8 cellular contexts compared by ENCODE assay signal in genomic region chr1:41361028-41361494, GRCh38. TPM values are rescaled to one million over a fixed set of nuclear protein-coding genes. Genes with fewer than 3 reads are reported as not detected.
DNase-seq lines count a peak whose midpoint lies in the region; ATAC-seq and TF ChIP-seq lines count a peak whose summit lies in the region.

FOXO6 (plus strand) TSS chr1:41361434.

- ATAC-seq in HG02571 (IDR thresholded peaks at IDR 0.05; ENCODE audit: unreplicated experiment) = peak; percentile 77
- ATAC-seq in activated naive CD4-positive, alpha-beta T cell treated with anti-CD3 and anti-CD28 coated beads, Interleukin-2, amount 50 U/mL, for 72 hours = peak; percentile 93 to 94

- no peak within 1 kb of the TSS for H3K27ac Mint-ChIP-seq in activated naive CD4-positive, alpha-beta T cell treated with anti-CD3 and anti-CD28 coated beads, Interleukin-2, amount 50 U/mL, for 72 hours

- peaks cover 33 to 66% of the 10 kb centered on the region in 2 experiments; a peak in 3 of 4 replicates for H3K4me1 ChIP-seq in SK-N-SH (ENCODE audit: control insufficient read depth in 1 of 2, insufficient read depth in 2 of 2, low read depth in 1 of 2, low read length in 1 of 2)

- peak within 1 kb of the TSS; percentile 64 to 66 for H3K4me3 ChIP-seq in SK-N-SH (ENCODE audit: low read depth in 2 of 2, low read length in 1 of 2)

- DNase-seq in GDM1 (lab: John Stamatoyannopoulos, UW) = peak; percentile 93
- peak; percentile 96 for DNase-seq in NAMALWA (ENCODE audit: low spot score)
- DNase-seq in SK-N-SH = peak; percentile 99
- peak; percentile 90 for DNase-seq in activated naive CD4-positive, alpha-beta T cell treated with anti-CD3 and anti-CD28 coated beads, Interleukin-2, amount 50 U/mL, for 72 hours (ENCODE audit: low spot score in 2 of 2)
- peak; percentile 96 for DNase-seq in glomerular visceral epithelial cell (ENCODE audit: extremely low spot score)
- DNase-seq in occipital lobe (lab: John Stamatoyannopoulos, UW) = peak; percentile 95

- 0% methylated on average over 1 of the region's 56 CpGs for WGBS in SK-N-SH (ENCODE audit: low lambda C conversion rate)

- no peaks in the 10 kb centered on the region for H3K9me2 ChIP-seq in SK-N-SH

- H3K36me3 ChIP-seq in SK-N-SH (replicated peaks in 1 of 2; ENCODE audit: control insufficient read depth in 1 of 2, insufficient read depth in 2 of 2, low read length in 1 of 2) = no peaks in the 10 kb centered on the region

- TF ChIP-seq EP300 in SK-N-SH (IDR thresholded peaks at IDR 0.05; ENCODE audit: borderline replicate concordance in 1 of 2, low read depth in 1 of 2, low read length in 1 of 2) = no peak

- peak within 1 kb of the TSS; percentile 93 for H3K4me2 ChIP-seq in SK-N-SH

- H3K27ac ChIP-seq in SK-N-SH (ENCODE audit: low read depth in 2 of 2, low read length in 1 of 2) (peak within 1 kb of the TSS in 1 of 2 experiments; percentile 53; a peak in 1 of 4 replicates), temporal lobe (ENCODE audit: low read depth, low read length) (no peak within 1 kb of the TSS)

- peak within 1 kb of the TSS; percentile 76 for H2AFZ ChIP-seq in SK-N-SH (ENCODE audit: low read depth)

- peak; percentile 42 for TF ChIP-seq RAD21 in SK-N-SH (IDR thresholded peaks at IDR 0.05; ENCODE audit: low read length)

- H3K9me3 Mint-ChIP-seq in activated naive CD4-positive, alpha-beta T cell treated with anti-CD3 and anti-CD28 coated beads, Interleukin-2, amount 50 U/mL, for 72 hours = no peaks in the 10 kb centered on the region

- H3K36me3 Mint-ChIP-seq in activated naive CD4-positive, alpha-beta T cell treated with anti-CD3 and anti-CD28 coated beads, Interleukin-2, amount 50 U/mL, for 72 hours = no peaks in the 10 kb centered on the region

- no peaks in the 10 kb centered on the region for H3K27me3 ChIP-seq in SK-N-SH (ENCODE audit: insufficient read depth)

- no peaks in the 10 kb centered on the region for H4K20me1 ChIP-seq in SK-N-SH (ENCODE audit: insufficient read depth)

- CTCF ChIA-PET in SK-N-SH (lab: Yijun Ruan, JAX) = interaction anchor here (0.7 to 9.1 kb wide), 15 partner anchors 10 to 152 kb away, joined by 3 to 56 read pairs (median 3); partner anchors contain the start of gene EDN2

- H3K79me2 ChIP-seq in SK-N-SH (ENCODE audit: insufficient read depth) = no peaks in the 10 kb centered on the region

- no peaks in the 10 kb centered on the region for H3K9me3 ChIP-seq in SK-N-SH

- H3K9ac ChIP-seq in SK-N-SH = peak within 1 kb of the TSS; percentile 25; the same call in 1 of the 2 replicates

- TF ChIP-seq CTCF in SK-N-SH (IDR thresholded peaks at IDR 0.05) = peak; percentile 38

- peaks cover 10% of the 10 kb centered on the region for H3F3A ChIP-seq in SK-N-SH (replicated peaks; ENCODE audit: insufficient read depth)

- POLR2A ChIA-PET in SK-N-SH (lab: Yijun Ruan, JAX) = no interaction called here

TF ChIP-seq in SK-N-SH, 30 proteins besides CTCF, POLR2A, EP300 and RAD21:
- TF ChIP-seq RCOR1 (IDR thresholded peaks at IDR 0.05; ENCODE audit: low read length) (peak; percentile 31; the same call in 1 of the 2 replicates), SMC3 (IDR thresholded peaks at IDR 0.05; ENCODE audit: low read depth, low read length) (peak; percentile 32; the same call in 1 of the 2 replicates), MXI1 (IDR thresholded peaks at IDR 0.05; ENCODE audit: low read depth, low read length) (peak; percentile 76; the same call in 1 of the 2 replicates), FOSL2 (IDR thresholded peaks at IDR 0.05; ENCODE audit: borderline replicate concordance, low read depth) (no peak), IRF3 (IDR thresholded peaks at IDR 0.05; ENCODE audit: low read depth, low read length) (no peak), NRF1 (IDR thresholded peaks at IDR 0.05; ENCODE audit: low read depth, low read length) (peak; percentile 40)
TF ChIP-seq in SK-N-SH: peak in this region for 4.

RNA-seq across cellular contexts. Expression of gene FOXO6, which starts in this region (rescaled TPM):
- polyA plus RNA-seq in SK-N-SH (2012; rRNA removed) = 0.11 and 0.35 TPM in 2 replicates
- polyA plus RNA-seq in SK-N-SH (2012; cell fraction: cytosol; rRNA removed) = 0.24 and 0.33 TPM in 2 replicates
- polyA plus RNA-seq in SK-N-SH (2012; cell fraction: nucleus; rRNA removed) = 0.50 and 0.55 TPM in 2 replicates
- total RNA-seq in activated naive CD4-positive, alpha-beta T cell treated with anti-CD3 and anti-CD28 coated beads, Interleukin-2, amount 50 U/mL, for 72 hours = under 1 TPM in 1 of 2 donors, not detected in 1; 0.39 TPM
- 5.9 TPM for total RNA-seq in occipital lobe
- total RNA-seq in temporal lobe = 13.0 TPM

Comparison
In these comparisons a context has a peak if more than half of its experiments do, and no peak if none do; other contexts are left out.
1. Peak in DNase-seq, H3K4me3 ChIP-seq, H3K9ac ChIP-seq and H3K4me2 ChIP-seq in SK-N-SH; RNA of the gene not detected or under 1 TPM.
2. Peak in DNase-seq and ATAC-seq in activated naive CD4-positive, alpha-beta T cell treated with anti-CD3 and anti-CD28 coated beads, Interleukin-2, amount 50 U/mL, for 72 hours; RNA of the gene not detected or under 1 TPM.